ENCODE assay signal across 15 cellular contexts in the genomic region with DNA sequence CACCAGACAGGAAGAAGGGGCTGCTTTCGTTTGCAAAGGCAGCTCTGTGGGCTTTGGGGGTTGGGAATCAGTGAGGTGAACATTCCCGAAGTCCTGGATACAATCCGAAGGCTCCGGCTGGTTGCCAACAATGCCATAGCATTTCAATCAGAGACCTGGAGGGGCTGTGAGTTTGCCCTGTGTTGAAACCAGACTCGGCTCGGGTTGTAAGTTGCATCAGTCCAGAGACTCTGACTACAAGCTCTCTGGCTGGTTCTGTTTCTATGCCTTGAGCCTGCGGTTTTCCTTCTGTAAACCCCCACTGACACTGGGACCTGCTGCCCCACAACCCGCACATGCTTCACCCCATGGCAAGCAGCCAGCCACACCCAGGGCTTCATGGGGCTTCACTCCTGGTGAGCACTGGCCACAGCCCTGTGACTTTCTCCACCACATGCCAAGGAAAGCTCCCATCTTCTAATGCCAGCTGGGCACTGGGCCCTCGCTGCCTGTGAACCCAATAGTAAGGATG.
DNase-seq lines count a peak whose midpoint lies in the region; ATAC-seq and TF ChIP-seq lines count a peak whose summit lies in the region.
"Had no signal": no experiment of that assay in that cellular context is flagged by ENCODE, and none has a peak within 500 bp of the region (broad histone marks: within the 10 kb centered on the region; RNA-seq: fewer than 3 reads in every experiment).

No MANE protein-coding gene starts in this region.

- TF ChIP-seq EP300 in gastroesophageal sphincter (IDR thresholded peaks at IDR 0.05) = no peak

- H3K36me3 Mint-ChIP-seq in natural killer cell treated with Interleukin-12 subunit alpha and Interleukin-12 subunit beta and Interleukin-15 and Interleukin-18, amount 100 ng/mL, for 72 hours = no peaks in the 10 kb centered on the region
- H3K36me3 Mint-ChIP-seq in natural killer cell = no peaks in the 10 kb centered on the region
- H3K36me3 Mint-ChIP-seq: type B pancreatic cell, WTC11 had no signal

- no peak for ATAC-seq in natural killer cell treated with Interleukin-12 subunit alpha and Interleukin-12 subunit beta and Interleukin-15 and Interleukin-18, amount 100 ng/mL, for 72 hours
- ATAC-seq in natural killer cell = no peak
- no peak for ATAC-seq in RWPE2 (ENCODE audit: low read depth)
- ATAC-seq in gastroesophageal sphincter = no peak
- no peak for ATAC-seq in HG03159 (IDR thresholded peaks at IDR 0.05; ENCODE audit: unreplicated experiment)
- ATAC-seq: foreskin keratinocyte, WTC11 had no signal

- no CpG with 5 or more reads among the region's 9 CpGs for WGBS in gastroesophageal sphincter (ENCODE audit: low coverage in 1 of 2), 2 donors

- H3K4me3 Mint-ChIP-seq in natural killer cell treated with Interleukin-12 subunit alpha and Interleukin-12 subunit beta and Interleukin-15 and Interleukin-18, amount 100 ng/mL, for 72 hours = no peak overlapping the region
- no peak overlapping the region for H3K4me3 Mint-ChIP-seq in natural killer cell
- H3K4me3 Mint-ChIP-seq: type B pancreatic cell, WTC11 had no signal

- no peak for TF ChIP-seq CTCF in natural killer cell (IDR thresholded peaks at IDR 0.05)
- no peak for TF ChIP-seq CTCF in RWPE2 (IDR thresholded peaks at IDR 0.05; ENCODE audit: poor library complexity, severe bottlenecking)
- TF ChIP-seq CTCF in gastroesophageal sphincter (IDR thresholded peaks at IDR 0.05) = no peak

- H3K27ac Mint-ChIP-seq in natural killer cell treated with Interleukin-12 subunit alpha and Interleukin-12 subunit beta and Interleukin-15 and Interleukin-18, amount 100 ng/mL, for 72 hours = no peak overlapping the region
- no peak overlapping the region for H3K27ac Mint-ChIP-seq in natural killer cell
- H3K27ac Mint-ChIP-seq: IgD-negative memory B cell, type B pancreatic cell, WTC11 had no signal

- no peaks in the 10 kb centered on the region for H3K9me3 Mint-ChIP-seq in natural killer cell treated with Interleukin-12 subunit alpha and Interleukin-12 subunit beta and Interleukin-15 and Interleukin-18, amount 100 ng/mL, for 72 hours
- no peaks in the 10 kb centered on the region for H3K9me3 Mint-ChIP-seq in natural killer cell
- H3K9me3 Mint-ChIP-seq: IgD-negative memory B cell, WTC11 had no signal

- H3K36me3 ChIP-seq in RWPE2 (ENCODE audit: low read depth) = no peaks in the 10 kb centered on the region
- H3K36me3 ChIP-seq in gastroesophageal sphincter = no peaks in the 10 kb centered on the region

- intact Hi-C loops in natural killer cell (cut with micrococcal nuclease) = no loop called here

- H3K27ac ChIP-seq in RWPE2 (ENCODE audit: poor library complexity, severe bottlenecking) = no peak overlapping the region
- H3K27ac ChIP-seq in gastroesophageal sphincter = no peak overlapping the region
- H3K27ac ChIP-seq: foreskin keratinocyte had no signal

- H3K27me3 ChIP-seq in RWPE2 (ENCODE audit: insufficient read depth, poor library complexity, severe bottlenecking) (no peaks in the 10 kb centered on the region), gastroesophageal sphincter (no peaks in the 10 kb centered on the region)
- H3K27me3 ChIP-seq: foreskin keratinocyte had no signal

- no peak overlapping the region for H3K4me3 ChIP-seq in RWPE2 (ENCODE audit: severe bottlenecking)
- H3K4me3 ChIP-seq in gastroesophageal sphincter = no peak overlapping the region

- H3K4me1 ChIP-seq in RWPE2 (ENCODE audit: insufficient read depth, poor library complexity, severe bottlenecking) (peaks cover 4% of the 10 kb centered on the region), gastroesophageal sphincter (no peaks in the 10 kb centered on the region)

- peaks cover 16 to 22% of the 10 kb centered on the region in 2 donors for H3K4me1 Mint-ChIP-seq in natural killer cell treated with Interleukin-12 subunit alpha and Interleukin-12 subunit beta and Interleukin-15 and Interleukin-18, amount 100 ng/mL, for 72 hours (ENCODE audit: low read depth in 2 of 2)
- peaks cover 12 to 15% of the 10 kb centered on the region in 2 donors for H3K4me1 Mint-ChIP-seq in natural killer cell
- H3K4me1 Mint-ChIP-seq: WTC11 had no signal

- H3K9me3 ChIP-seq in RWPE2 (ENCODE audit: severe bottlenecking) = no peaks in the 10 kb centered on the region
- H3K9me3 ChIP-seq in gastroesophageal sphincter = no peaks in the 10 kb centered on the region

- peak; percentile 52 for DNase-seq in natural killer cell treated with Interleukin-12 subunit alpha and Interleukin-12 subunit beta and Interleukin-15 and Interleukin-18, amount 100 ng/mL, for 72 hours (ENCODE audit: low spot score)
- DNase-seq in natural killer cell = no peak
- DNase-seq in RWPE2 (ENCODE audit: low spot score) = peak; percentile 37
- DNase-seq in glomerular visceral epithelial cell (ENCODE audit: extremely low spot score) = peak; percentile 92
- no peak for DNase-seq in NCI-H82 treated with DMSO at 0.1 percent for 48 hours (lab: John Stamatoyannopoulos, UW; ENCODE audit: unreplicated experiment)
- DNase-seq in activated CD4-positive, alpha-beta T cell treated with anti-CD3 and anti-CD28 coated beads, Interleukin-2, amount 50 U/mL, for 4 hours = no peak
- DNase-seq: dermis blood vessel endothelial cell; foreskin keratinocyte; NCI-H1930; stimulated activated CD4-positive, alpha-beta T cell treated with anti-CD3 and anti-CD28 coated beads, Interleukin-2, amount 100 ng/mL, for 24 hours had no signal

- H3K27me3 Mint-ChIP-seq in natural killer cell treated with Interleukin-12 subunit alpha and Interleukin-12 subunit beta and Interleukin-15 and Interleukin-18, amount 100 ng/mL, for 72 hours = peaks cover 0 to 4% of the 10 kb centered on the region in 2 donors
- H3K27me3 Mint-ChIP-seq in natural killer cell (ENCODE audit: low read depth in 2 of 2) = peaks cover 0 to 5% of the 10 kb centered on the region in 2 donors

- no peak for TF ChIP-seq POLR2A in gastroesophageal sphincter (IDR thresholded peaks at IDR 0.05)

Comparison
In these comparisons a context has a peak if more than half of its experiments do, and no peak if none do; other contexts are left out.
1. DNase-seq: peak in natural killer cell treated with Interleukin-12 subunit alpha and Interleukin-12 subunit beta and Interleukin-15 and Interleukin-18, amount 100 ng/mL, for 72 hours (single experiment), RWPE2 (single experiment) and glomerular visceral epithelial cell (single experiment); none in natural killer cell (single experiment), NCI-H82 treated with DMSO at 0.1 percent for 48 hours (single experiment) and activated CD4-positive, alpha-beta T cell treated with anti-CD3 and anti-CD28 coated beads, Interleukin-2, amount 50 U/mL, for 4 hours (0 of 2).